9 cellular contexts compared by ENCODE assay signal in the genomic region with DNA sequence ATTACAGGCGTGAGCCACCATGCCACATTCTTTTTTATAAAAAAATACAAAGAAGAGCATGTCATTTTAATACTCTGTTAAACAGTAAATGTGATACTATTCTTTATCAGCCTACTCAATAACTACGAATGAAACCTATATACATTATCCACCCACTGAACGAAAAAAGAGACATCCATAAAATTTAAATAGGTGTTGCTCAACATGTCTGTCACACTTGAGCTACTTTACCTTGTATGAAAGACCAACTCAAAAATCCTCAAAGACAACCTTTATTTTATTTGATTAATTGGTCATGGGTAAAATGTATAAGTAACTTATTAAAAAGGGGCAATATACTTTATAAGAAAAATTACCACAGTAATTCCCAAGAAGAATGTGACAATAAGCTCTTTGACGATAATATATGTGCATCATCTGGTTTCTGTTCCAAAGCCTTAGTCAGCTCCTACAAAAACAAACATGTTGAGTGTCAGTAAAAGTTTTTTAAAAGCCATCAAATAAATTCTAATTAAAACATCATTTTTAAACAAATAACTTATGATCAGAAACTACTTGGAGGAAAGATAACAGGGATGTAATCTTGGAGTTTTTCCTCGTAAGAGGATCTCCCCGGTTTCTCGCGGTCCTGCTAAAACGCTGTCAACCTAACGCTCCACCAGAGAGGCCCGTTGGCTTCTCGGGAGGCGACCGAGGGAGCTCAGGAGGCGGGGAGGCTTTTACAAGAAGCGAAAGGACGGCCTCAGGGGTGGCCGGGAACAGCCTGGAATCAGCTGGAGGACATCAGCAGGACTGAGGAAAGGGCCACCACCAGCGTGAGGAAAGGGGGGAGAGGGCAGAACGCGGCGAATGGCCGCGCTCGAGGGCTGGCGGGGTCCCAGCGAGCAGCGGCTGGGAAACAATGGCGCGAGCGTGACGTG. TPM values are rescaled to one million over a fixed set of nuclear protein-coding genes. Genes with fewer than 3 reads are reported as not detected.
DNase-seq lines count a peak whose midpoint lies in the region; ATAC-seq and TF ChIP-seq lines count a peak whose summit lies in the region.
"Had no signal": no experiment of that assay in that cellular context is flagged by ENCODE, and none has a peak within 500 bp of the region (broad histone marks: within the 10 kb centered on the region; RNA-seq: fewer than 3 reads in every experiment).

No MANE protein-coding gene starts in this region.

- H3K9me2 ChIP-seq in Karpas-422 (replicated peaks; ENCODE audit: insufficient read depth, low read length): no peaks in the 10 kb centered on the region

- H3K27me3 Mint-ChIP-seq in T-cell (peaks cover 0 to 2% of the 10 kb centered on the region in 2 donors), brain (peaks cover 7% of the 10 kb centered on the region)

- CTCF ChIA-PET in T-cell (lab: Charles Lee): no interaction called here

- no peak overlapping the region for H3K9ac ChIP-seq in Karpas-422 (ENCODE audit: low read length)
- H3K9ac ChIP-seq: BLaER1 treated with 17β-estradiol and CSF1 and Interleukin-3, amounts not matched to agents 10 nM and 100 nM had no signal

- H3K4me1 ChIP-seq in Karpas-422 (ENCODE audit: low read length): no peaks in the 10 kb centered on the region
- H3K4me1 ChIP-seq: BLaER1 treated with 17β-estradiol and CSF1 and Interleukin-3, amounts not matched to agents 10 nM and 100 nM had no signal

- H3K9me3 Mint-ChIP-seq in T-cell: peaks cover 4 to 5% (median 5%) of the 10 kb centered on the region in 3 donors
- H3K9me3 Mint-ChIP-seq in brain: peaks cover 0 to 14% (median 0%) of the 10 kb centered on the region in 5 experiments

- POLR2A ChIA-PET in T-cell (lab: Charles Lee): no interaction called here

- no peak overlapping the region for H3K4me3 ChIP-seq in Karpas-422 (ENCODE audit: low read length)
- H3K4me3 ChIP-seq: BLaER1 treated with 17β-estradiol and CSF1 and Interleukin-3, amounts not matched to agents 10 nM and 100 nM had no signal

- H3K27me3 ChIP-seq in Karpas-422 (ENCODE audit: low read length): no peaks in the 10 kb centered on the region
- H3K27me3 ChIP-seq: BLaER1 treated with 17β-estradiol and CSF1 and Interleukin-3, amounts not matched to agents 10 nM and 100 nM had no signal

- H3K27ac ChIP-seq in Karpas-422 (ENCODE audit: low read length): no peak overlapping the region
- H3K27ac ChIP-seq: BLaER1 treated with 17β-estradiol and CSF1 and Interleukin-3, amounts not matched to agents 10 nM and 100 nM had no signal

- H3K9me3 ChIP-seq in Karpas-422 (ENCODE audit: low read length): no peaks in the 10 kb centered on the region

- no peaks in the 10 kb centered on the region for H3K36me3 ChIP-seq in Karpas-422 (ENCODE audit: insufficient read depth, low read length)
- H3K36me3 ChIP-seq: BLaER1 treated with 17β-estradiol and CSF1 and Interleukin-3, amounts not matched to agents 10 nM and 100 nM had no signal

- DNase-seq in NCI-H2081 (lab: John Stamatoyannopoulos, UW): peak; percentile 72 to 80
- no peak for DNase-seq in NCI-H2081 treated with DMSO at 0.1 percent for 48 hours (lab: John Stamatoyannopoulos, UW)
- peak; percentile 52 for DNase-seq in LoVo (ENCODE audit: low spot score)
- DNase-seq in T-cell: peak in 23 of 34 experiments; percentile 4 to 40 (median 19)
- DNase-seq in hepatic stellate cell (ENCODE audit: low spot score): peak; percentile 36
- DNase-seq in posterior vena cava (ENCODE audit: low spot score): peak; percentile 85
- DNase-seq in Karpas-422: no peak

- H3K4me3 Mint-ChIP-seq in T-cell (peak overlapping the region; percentile 88 to 95 (median 94)), brain (peak overlapping the region; percentile 91 to 97 (median 96))

- peaks cover 3 to 7% (median 4%) of the 10 kb centered on the region in 3 donors for H3K4me1 Mint-ChIP-seq in T-cell
- H3K4me1 Mint-ChIP-seq in brain: peaks cover 18% of the 10 kb centered on the region

- no peaks in the 10 kb centered on the region for H3K79me2 ChIP-seq in Karpas-422 (ENCODE audit: low read length)

- peak; percentile 75 to 87 (median 84) for ATAC-seq in T-cell (replicated peaks in 1 of 4)

- no peak for TF ChIP-seq CTCF in brain (conservative IDR thresholded peaks at IDR 0.05)

- H4K20me1 ChIP-seq in Karpas-422 (ENCODE audit: insufficient read depth, low read depth, low read length): no peaks in the 10 kb centered on the region
- H4K20me1 ChIP-seq: BLaER1 treated with 17β-estradiol and CSF1 and Interleukin-3, amounts not matched to agents 10 nM and 100 nM had no signal

- no peak overlapping the region for H3K4me2 ChIP-seq in Karpas-422 (ENCODE audit: low read depth, low read length, poor library complexity, severe bottlenecking)
- H3K4me2 ChIP-seq: BLaER1 treated with 17β-estradiol and CSF1 and Interleukin-3, amounts not matched to agents 10 nM and 100 nM had no signal

- H3K36me3 Mint-ChIP-seq in T-cell: no peaks in the 10 kb centered on the region
- H3K36me3 Mint-ChIP-seq in brain: no peaks in the 10 kb centered on the region

- no peak overlapping the region for H2AFZ ChIP-seq in Karpas-422 (ENCODE audit: low read length)

- peak overlapping the region; percentile 61 to 70 for H3K27ac Mint-ChIP-seq in T-cell
- peak overlapping the region; percentile 95 to 99 (median 99) for H3K27ac Mint-ChIP-seq in brain

- intact Hi-C loops in posterior vena cava (cut with DNase I): no loop called here

RNA-seq across cellular contexts. Expression of a gene that starts 13.5 kb away (rescaled TPM):
- 1 to 10 TPM in 3 of 5 donors, under 1 TPM in 1, not detected in 1; 0.76 to 2.6 (median 1.9) TPM for total RNA-seq in T-cell
- 0.53 TPM for polyA plus RNA-seq in brain (ENCODE audit: insufficient read depth, low read depth, low replicate concordance)
- not detected for total RNA-seq in posterior vena cava
- not detected in 2 replicates for total RNA-seq in Karpas-422 (2014; rRNA removed; shearing (Covaris generic); ENCODE audit: low replicate concordance)

RNA-seq across cellular contexts. Expression of a gene that starts 36.8 kb away (rescaled TPM):
- total RNA-seq in T-cell (10 to 100 TPM; 35.1 to 57.6 (median 47.1) TPM), posterior vena cava (10 to 100 TPM; 20.9 to 24.8 TPM)
- polyA plus RNA-seq in brain (ENCODE audit: insufficient read depth, low read depth, low replicate concordance): 21.8 TPM
- total RNA-seq in Karpas-422 (2014; rRNA removed; shearing (Covaris generic); ENCODE audit: low replicate concordance): 18.6 and 19.7 TPM in 2 replicates

Comparison
In these comparisons a context has a peak if more than half of its experiments do, and no peak if none do; other contexts are left out.
1. DNase-seq: peak in NCI-H2081 (2 of 2), LoVo (single experiment), T-cell (23 of 34), hepatic stellate cell (single experiment) and posterior vena cava (single experiment); none in NCI-H2081 treated with DMSO at 0.1 percent for 48 hours (single experiment) and Karpas-422 (single experiment).